9 cellular contexts compared by ENCODE assay signal in the genomic region with DNA sequence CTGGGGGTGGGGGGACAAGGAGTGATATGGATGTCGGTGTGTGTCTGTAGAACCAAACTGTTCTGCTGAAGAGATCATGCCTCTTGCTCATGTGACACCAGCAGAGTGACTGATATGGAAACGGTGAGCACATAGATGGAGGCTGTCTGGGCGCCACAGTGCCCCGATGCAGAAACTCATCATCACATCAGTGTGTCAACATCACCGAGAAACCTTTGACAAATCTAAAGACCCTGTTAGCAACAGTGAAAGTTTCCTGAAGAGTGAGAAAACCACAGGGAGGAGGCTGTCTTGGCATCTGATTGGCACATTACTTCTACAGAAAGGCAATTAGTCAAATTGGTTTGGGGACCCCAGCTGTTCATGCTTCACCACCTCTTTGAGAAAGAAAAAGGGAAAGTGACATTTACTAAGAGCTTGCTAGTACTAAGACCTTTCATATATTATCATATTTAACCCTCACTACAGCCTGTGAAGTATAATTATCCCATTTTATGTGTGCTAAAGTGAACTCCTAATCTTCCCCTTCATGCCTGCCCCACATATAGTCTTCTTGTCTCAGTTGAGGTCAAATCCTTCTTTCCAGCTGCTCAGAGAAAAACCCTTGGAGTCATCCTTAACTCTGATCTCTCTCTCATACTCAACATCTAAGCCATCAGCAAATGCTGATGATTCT. TPM values are rescaled to one million over a fixed set of nuclear protein-coding genes. Genes with fewer than 3 reads are reported as not detected.
DNase-seq lines count a peak whose midpoint lies in the region; ATAC-seq lines count a peak whose summit lies in the region.
"Had no signal": no experiment of that assay in that cellular context is flagged by ENCODE, and none has a peak within 500 bp of the region (broad histone marks: within the 10 kb centered on the region; RNA-seq: fewer than 3 reads in every experiment).

No MANE protein-coding gene starts in this region.

- DNase-seq in activated CD4-positive, alpha-beta T cell treated with anti-CD3 and anti-CD28 coated beads, Interleukin-2, amount 50 U/mL, for 1 hour, result peak; percentile 31
- peak; percentile 68 to 75 for DNase-seq in stimulated activated CD4-positive, alpha-beta T cell treated with anti-CD3 and anti-CD28 coated beads, Interleukin-2, amount 100 ng/mL, for 24 hours
- DNase-seq in cardiac septum (ENCODE audit: low spot score) (no peak), NCI-H2171 (lab: John Stamatoyannopoulos, UW) (no peak), NCI-H1930 (lab: John Stamatoyannopoulos, UW) (no peak)
- DNase-seq in central memory CD4-positive, alpha-beta T cell, result no peak
- DNase-seq: H7 had no signal

- intact Hi-C loops in cardiac septum (cut with DNase I), result no loop called here

- ATAC-seq in GM19043 (IDR thresholded peaks at IDR 0.05; ENCODE audit: low read depth, unreplicated experiment) (peak; percentile 27), HG03025 (IDR thresholded peaks at IDR 0.05; ENCODE audit: low FRiP score, unreplicated experiment) (peak; percentile 27)

RNA-seq across cellular contexts. Expression of gene CSF2, which starts 25.6 kb away (rescaled TPM):
- total RNA-seq in cardiac septum, result not detected
- total RNA-seq: H7 had no signal

RNA-seq across cellular contexts. Expression of gene IL3, which starts 38.8 kb away (rescaled TPM):
- total RNA-seq in cardiac septum, result not detected
- total RNA-seq: H7 had no signal

Comparison
In these comparisons a context has a peak if more than half of its experiments do, and no peak if none do; other contexts are left out.
1. DNase-seq: peak in activated CD4-positive, alpha-beta T cell treated with anti-CD3 and anti-CD28 coated beads, Interleukin-2, amount 50 U/mL, for 1 hour (single experiment) and stimulated activated CD4-positive, alpha-beta T cell treated with anti-CD3 and anti-CD28 coated beads, Interleukin-2, amount 100 ng/mL, for 24 hours (2 of 2); none in cardiac septum (single experiment), central memory CD4-positive, alpha-beta T cell (single experiment), NCI-H2171 (single experiment) and NCI-H1930 (0 of 2).